In the genomic region with DNA sequence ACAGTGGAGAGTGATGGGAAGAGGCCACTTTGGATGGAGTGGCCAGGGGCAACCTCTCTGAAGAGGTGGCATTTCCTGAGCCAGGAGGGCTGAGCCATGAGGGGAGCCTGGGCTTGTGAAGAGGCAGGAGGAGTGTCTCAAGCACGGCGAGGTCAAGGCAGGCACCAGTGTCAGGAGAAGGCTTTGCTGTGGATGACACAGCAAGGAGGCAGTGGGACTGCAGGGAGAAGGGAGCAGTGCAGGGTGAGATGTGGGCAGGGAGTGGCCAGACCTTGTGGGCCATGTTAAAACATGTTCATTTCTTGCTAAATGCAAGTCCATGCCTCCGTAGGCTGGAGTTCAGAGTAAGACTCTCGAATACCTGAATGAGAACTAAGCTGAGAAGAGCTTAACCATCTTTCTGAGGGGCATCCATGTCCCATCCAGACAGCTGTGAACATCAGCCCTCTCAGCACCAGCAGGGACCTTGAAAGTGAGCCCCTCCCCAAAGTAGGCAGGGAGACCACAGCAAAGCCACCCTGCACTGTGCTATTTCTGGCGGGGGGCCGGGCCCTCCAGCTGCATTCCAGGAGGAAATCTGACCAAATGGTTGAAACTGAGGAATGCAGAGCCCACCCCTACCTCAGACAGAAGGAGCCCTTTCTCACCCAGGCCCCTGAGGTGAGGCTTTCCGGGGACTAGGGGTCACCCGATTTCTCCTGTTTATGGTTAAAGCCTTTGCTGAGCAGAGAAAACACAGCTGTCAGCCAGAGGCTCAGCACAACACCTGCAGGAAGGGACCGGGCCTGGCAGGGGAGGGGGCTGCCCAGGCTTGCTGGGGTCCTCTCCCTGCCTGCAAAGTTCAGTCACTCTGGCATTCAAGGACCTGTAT, we compare ENCODE assay signal across 1 cellular context.
TF ChIP-seq lines count a peak whose summit lies in the region.

No MANE protein-coding gene starts in this region.

TF ChIP-seq in HCT116, 20 proteins besides CTCF, POLR2A, EP300 and RAD21 (continued from another document):
- TF ChIP-seq JUND (IDR thresholded peaks at IDR 0.05) (no peak), EZH2 (IDR thresholded peaks at IDR 0.05) (no peak)
